8 cellular contexts compared by ENCODE assay signal in genomic region chr7:90347759-90348158, GRCh38. TPM values are rescaled to one million over a fixed set of nuclear protein-coding genes. Genes with fewer than 3 reads are reported as not detected.
A peak's percentile ranks its signal among the peaks of the same experiment; 100 is the strongest.
DNase-seq lines count a peak whose midpoint lies in the region; ATAC-seq, FAIRE-seq and TF ChIP-seq lines count a peak whose summit lies in the region.

No MANE protein-coding gene starts in this region.

- H4K20me1 ChIP-seq in keratinocyte (ENCODE audit: control insufficient read depth, extremely low read depth, insufficient read depth, low read length), result no peaks in the 10 kb centered on the region

- peak overlapping the region; percentile 80 to 93 (median 88) for H3K4me3 ChIP-seq in keratinocyte (ENCODE audit: control insufficient read depth in 2 of 3, extremely low read depth in 1 of 3, insufficient read depth in 2 of 3, low read depth in 1 of 3, low read length in 3 of 3)

- peak overlapping the region; percentile 97 for H3K4me2 ChIP-seq in keratinocyte (ENCODE audit: control insufficient read depth, extremely low read depth, insufficient read depth, low read depth, low read length)

- H3K27me3 ChIP-seq in keratinocyte (ENCODE audit: control insufficient read depth, extremely low read depth, insufficient read depth, low read length), result no peaks in the 10 kb centered on the region

- H3K4me1 Mint-ChIP-seq in activated naive CD4-positive, alpha-beta T cell treated with anti-CD3 and anti-CD28 coated beads, Interleukin-2, amount 50 U/mL, for 24 hours, result peaks cover 65% of the 10 kb centered on the region
- H3K4me1 Mint-ChIP-seq in T-cell (peaks cover 58 to 68% (median 66%) of the 10 kb centered on the region in 3 donors), type B pancreatic cell (ENCODE audit: unreplicated experiment) (peaks cover 19% of the 10 kb centered on the region)

- TF ChIP-seq CTCF in keratinocyte (optimal IDR thresholded peaks at IDR 0.05 in 1 of 3, IDR thresholded peaks at IDR 0.05 in 1 of 3, conservative IDR thresholded peaks at IDR 0.05 in 1 of 3; ENCODE audit: extremely low read depth in 1 of 3, insufficient read depth in 2 of 3, low read length in 3 of 3) (no peak), type B pancreatic cell (conservative IDR thresholded peaks at IDR 0.05) (no peak)

- H3K27ac Mint-ChIP-seq in activated naive CD4-positive, alpha-beta T cell treated with anti-CD3 and anti-CD28 coated beads, Interleukin-2, amount 50 U/mL, for 24 hours, result peak overlapping the region; percentile 14
- H3K27ac Mint-ChIP-seq in T-cell, result no peak overlapping the region
- no peak overlapping the region for H3K27ac Mint-ChIP-seq in type B pancreatic cell

- H3K4me1 ChIP-seq in keratinocyte (ENCODE audit: control insufficient read depth, extremely low read depth, insufficient read depth, low read length), result peaks cover 6% of the 10 kb centered on the region

- POLR2A ChIA-PET in T-cell (lab: Charles Lee), result no interaction called here

- peak overlapping the region; percentile 97 for H3K4me3 Mint-ChIP-seq in activated naive CD4-positive, alpha-beta T cell treated with anti-CD3 and anti-CD28 coated beads, Interleukin-2, amount 50 U/mL, for 24 hours
- peak overlapping the region; percentile 93 to 95 (median 95) for H3K4me3 Mint-ChIP-seq in T-cell
- peak overlapping the region; percentile 97 for H3K4me3 Mint-ChIP-seq in type B pancreatic cell

- H2AFZ ChIP-seq in keratinocyte (ENCODE audit: control insufficient read depth, low read length), result no peak overlapping the region

- peaks cover 57% of the 10 kb centered on the region for H3K79me2 ChIP-seq in keratinocyte (ENCODE audit: control insufficient read depth, insufficient read depth, low read length)

- no peak for FAIRE-seq in keratinocyte (lab: Jason Lieb, UNC)

- no peaks in the 10 kb centered on the region for H3K9me3 ChIP-seq in keratinocyte (ENCODE audit: control insufficient read depth, low read depth, low read length)

- no peaks in the 10 kb centered on the region for H3K27me3 Mint-ChIP-seq in activated naive CD4-positive, alpha-beta T cell treated with anti-CD3 and anti-CD28 coated beads, Interleukin-2, amount 50 U/mL, for 24 hours
- H3K27me3 Mint-ChIP-seq in T-cell, result no peaks in the 10 kb centered on the region
- no peaks in the 10 kb centered on the region for H3K27me3 Mint-ChIP-seq in type B pancreatic cell

- H3K9me1 ChIP-seq in keratinocyte (ENCODE audit: control insufficient read depth, extremely low read depth, insufficient read depth, low read length), result no peaks in the 10 kb centered on the region

- H3K9me3 Mint-ChIP-seq in activated naive CD4-positive, alpha-beta T cell treated with anti-CD3 and anti-CD28 coated beads, Interleukin-2, amount 50 U/mL, for 24 hours, result no peaks in the 10 kb centered on the region
- H3K9me3 Mint-ChIP-seq in T-cell, result no peaks in the 10 kb centered on the region
- no peaks in the 10 kb centered on the region for H3K9me3 Mint-ChIP-seq in type B pancreatic cell

- H3K36me3 Mint-ChIP-seq in activated naive CD4-positive, alpha-beta T cell treated with anti-CD3 and anti-CD28 coated beads, Interleukin-2, amount 50 U/mL, for 24 hours, result peaks cover 16% of the 10 kb centered on the region
- H3K36me3 Mint-ChIP-seq in T-cell (peaks cover 30% of the 10 kb centered on the region), type B pancreatic cell (peaks cover 3% of the 10 kb centered on the region)

- no peak for DNase-seq in activated naive CD4-positive, alpha-beta T cell treated with Interleukin-2 at 50 U/mL for 16 hours
- DNase-seq in T-cell, result no peak
- no peak for DNase-seq in keratinocyte (ENCODE audit: low read depth, low spot score)
- no peak for DNase-seq in type B pancreatic cell (ENCODE audit: extremely low spot score, unreplicated experiment)
- no peak for DNase-seq in NCI-H1092 (lab: John Stamatoyannopoulos, UW)

- dilution Hi-C loops in keratinocyte (cut with MboI; ENCODE audit: extremely low pct_ligation_motif_present, low sequenced_read_pairs), result no loop called here

- H3K27ac ChIP-seq in keratinocyte (ENCODE audit: control insufficient read depth, insufficient read depth, low read length), result peak overlapping the region; percentile 94

- H3K9ac ChIP-seq in keratinocyte (ENCODE audit: control insufficient read depth, extremely low read depth, insufficient read depth, low read length), result no peak overlapping the region

- peaks cover 1 to 3% of the 10 kb centered on the region in 2 experiments for H3K36me3 ChIP-seq in keratinocyte (ENCODE audit: control insufficient read depth in 2 of 2, extremely low read depth in 1 of 2, insufficient read depth in 2 of 2, low read length in 2 of 2)

- CTCF ChIA-PET in T-cell (lab: Charles Lee), result interaction anchor here in 1 of 2 donors (0.6 kb wide), 1 partner anchor 33 kb away, joined by 4 read pairs; no protein-coding TSS in a partner anchor

- ATAC-seq in T-cell (replicated peaks in 1 of 4), result no peak
- no peak for ATAC-seq in HG03442 (IDR thresholded peaks at IDR 0.05; ENCODE audit: unreplicated experiment)
- no peak for ATAC-seq in GM19324 (IDR thresholded peaks at IDR 0.05; ENCODE audit: low FRiP score, unreplicated experiment)

RNA-seq across cellular contexts. Expression of gene GTPBP10, which starts 1.2 kb away (rescaled TPM):
- total RNA-seq in T-cell (10 to 100 TPM; 18.4 to 31.8 (median 29.7) TPM), type B pancreatic cell (ENCODE audit: low replicate concordance) (22.7 and 22.9 TPM in 2 replicates)
- polyA plus RNA-seq in keratinocyte, result 14.0 to 26.6 TPM (median 17.0 TPM) in 3 replicates
- polyA plus RNA-seq in keratinocyte (2011; ENCODE audit: low read depth), result 15.5 TPM
- 14.5 and 27.0 TPM in 2 replicates for polyA plus RNA-seq in keratinocyte (2011; cell fraction: cytosol; rRNA removed)
- 20.3 and 28.4 TPM in 2 replicates for polyA plus RNA-seq in keratinocyte (2011; cell fraction: nucleus; rRNA removed)
- 13.9 and 20.8 TPM in 2 replicates for polyA plus RNA-seq in keratinocyte (2012; ENCODE audit: low replicate concordance)
- polyA minus RNA-seq in keratinocyte, result 0.46 to 11.9 TPM (median 6.0 TPM) in 3 replicates
- 2.7 TPM for polyA minus RNA-seq in keratinocyte (2011; cell fraction: cytosol; rRNA and poly(A)+ RNA removed)
- 5.4 and 14.2 TPM in 2 replicates for polyA minus RNA-seq in keratinocyte (2011; cell fraction: nucleus; rRNA and poly(A)+ RNA removed)

RNA-seq across cellular contexts. Expression of gene FAM237B, which starts 26.7 kb away (rescaled TPM):
- total RNA-seq in T-cell (not detected), type B pancreatic cell (ENCODE audit: low replicate concordance) (not detected in 2 replicates)
- polyA plus RNA-seq in keratinocyte, result not detected in 3 replicates
- not detected for polyA plus RNA-seq in keratinocyte (2011; ENCODE audit: low read depth)
- not detected in 2 replicates for polyA plus RNA-seq in keratinocyte (2011; cell fraction: cytosol; rRNA removed)
- not detected in 2 replicates for polyA plus RNA-seq in keratinocyte (2011; cell fraction: nucleus; rRNA removed)
- polyA plus RNA-seq in keratinocyte (2012; ENCODE audit: low replicate concordance), result not detected in 2 replicates
- polyA minus RNA-seq in keratinocyte, result not detected in 3 replicates
- not detected for polyA minus RNA-seq in keratinocyte (2011; cell fraction: cytosol; rRNA and poly(A)+ RNA removed)
- polyA minus RNA-seq in keratinocyte (2011; cell fraction: nucleus; rRNA and poly(A)+ RNA removed), result not detected in 2 replicates

RNA-seq across cellular contexts. Expression of gene CLDN12, which starts 55.5 kb away (rescaled TPM):
- 1 to 10 TPM; 1.8 to 3.7 (median 2.3) TPM for total RNA-seq in T-cell
- polyA plus RNA-seq in keratinocyte, result 59.5 to 71.5 TPM (median 62.5 TPM) in 3 replicates
- polyA plus RNA-seq in keratinocyte (2011; ENCODE audit: low read depth), result 9.6 TPM
- 21.5 and 33.6 TPM in 2 replicates for polyA plus RNA-seq in keratinocyte (2011; cell fraction: cytosol; rRNA removed)
- polyA plus RNA-seq in keratinocyte (2011; cell fraction: nucleus; rRNA removed), result 129 and 133 TPM in 2 replicates
- 20.2 and 24.6 TPM in 2 replicates for polyA plus RNA-seq in keratinocyte (2012; ENCODE audit: low replicate concordance)
- 146 to 209 TPM (median 160 TPM) in 3 replicates for polyA minus RNA-seq in keratinocyte
- 35.3 TPM for polyA minus RNA-seq in keratinocyte (2011; cell fraction: cytosol; rRNA and poly(A)+ RNA removed)
- 70.4 and 114 TPM in 2 replicates for polyA minus RNA-seq in keratinocyte (2011; cell fraction: nucleus; rRNA and poly(A)+ RNA removed)
- 34.8 and 36.3 TPM in 2 replicates for total RNA-seq in type B pancreatic cell (ENCODE audit: low replicate concordance)
